25 cellular contexts compared by ENCODE assay signal in genomic region chr11:8956860-8957259, GRCh38. TPM values are rescaled to one million over a fixed set of nuclear protein-coding genes. Genes with fewer than 3 reads are reported as not detected.
"Had no signal": no experiment of that assay in that cellular context is flagged by ENCODE, and none has a peak within 500 bp of the region (broad histone marks: within the 10 kb centered on the region; RNA-seq: fewer than 3 reads in every experiment).

No MANE protein-coding gene starts in this region.

- H3K4me1 ChIP-seq: prostate gland had no signal

- ATAC-seq: esophagus mucosa, gastroesophageal sphincter, heart left ventricle, left lung, right cardiac atrium, SK-N-SH treated with all-trans-retinoic acid at 6 μM for 48 hours, T-cell, WTC11 had no signal

- H3K27me3 Mint-ChIP-seq: activated CD4-positive, alpha-beta T cell treated with anti-CD3 and anti-CD28 coated beads, Interleukin-2, amount 10 ng/mL, durations not matched to agents 7 days and 5 days; stimulated activated naive CD8-positive, alpha-beta T cell treated with anti-CD3 and anti-CD28 coated beads, Interleukin-15, Interleukin-2, amounts not matched to agents 100 ng/mL and 50 ng/mL, for 24 hours; T-cell had no signal

- DNase-seq: activated CD4-positive, alpha-beta T cell treated with anti-CD3 and anti-CD28 coated beads, Interleukin-2, amount 10 ng/mL, durations not matched to agents 7 days and 5 days; activated gamma-delta T cell treated with Interleukin-2 at 50 U/mL for 16 hours; cortex of kidney; effector CD4-positive, alpha-beta T cell; heart left ventricle; left lung; right cardiac atrium; stimulated activated CD4-positive, alpha-beta T cell treated with anti-CD3 and anti-CD28 coated beads, Interleukin-2, amount 100 ng/mL, for 24 hours; T-cell; trophoblast cell had no signal

- H3K9me3 ChIP-seq: breast epithelium, gastroesophageal sphincter, heart left ventricle, left lung, prostate gland, vagina had no signal

- H3K27ac ChIP-seq: breast epithelium, gastroesophageal sphincter, heart left ventricle, left lung, prostate gland, vagina had no signal

- H3K27ac Mint-ChIP-seq: activated CD4-positive, alpha-beta T cell treated with anti-CD3 and anti-CD28 coated beads, Interleukin-2, amount 10 ng/mL, durations not matched to agents 7 days and 5 days; mesothelial cell of epicardium; stimulated activated naive CD8-positive, alpha-beta T cell treated with anti-CD3 and anti-CD28 coated beads, Interleukin-15, Interleukin-2, amounts not matched to agents 100 ng/mL and 50 ng/mL, for 24 hours; T-cell; WTC11 had no signal

- H3K36me3 ChIP-seq: breast epithelium had no signal

- H3K9me3 Mint-ChIP-seq: activated CD4-positive, alpha-beta T cell treated with anti-CD3 and anti-CD28 coated beads, Interleukin-2, amount 10 ng/mL, durations not matched to agents 7 days and 5 days; mesothelial cell of epicardium; stimulated activated naive CD8-positive, alpha-beta T cell treated with anti-CD3 and anti-CD28 coated beads, Interleukin-15, Interleukin-2, amounts not matched to agents 100 ng/mL and 50 ng/mL, for 24 hours; T-cell had no signal

- H3K4me3 ChIP-seq: breast epithelium, gastroesophageal sphincter, heart left ventricle, left lung, prostate gland, vagina had no signal

- H3K4me3 Mint-ChIP-seq: activated CD4-positive, alpha-beta T cell treated with anti-CD3 and anti-CD28 coated beads, Interleukin-2, amount 10 ng/mL, durations not matched to agents 7 days and 5 days; mesothelial cell of epicardium; stimulated activated naive CD8-positive, alpha-beta T cell treated with anti-CD3 and anti-CD28 coated beads, Interleukin-15, Interleukin-2, amounts not matched to agents 100 ng/mL and 50 ng/mL, for 24 hours; T-cell; WTC11 had no signal

RNA-seq across cellular contexts. Expression of gene ASCL3, which starts 14.0 kb away (rescaled TPM):
- total RNA-seq: activated CD4-positive, alpha-beta T cell treated with anti-CD3 and anti-CD28 coated beads, Interleukin-2, amount 10 ng/mL, durations not matched to agents 7 days and 5 days; astrocyte; breast epithelium; esophagus mucosa; gastroesophageal sphincter; heart left ventricle; kidney epithelial cell; left lung; lung microvascular endothelial cell; mesothelial cell of epicardium; omental fat pad; prostate gland; right cardiac atrium; skeletal muscle tissue; T-cell; temporal lobe; vagina; WTC11 had no signal

RNA-seq across cellular contexts. Expression of gene C11orf16, which starts 24.1 kb away (rescaled TPM):
- total RNA-seq: activated CD4-positive, alpha-beta T cell treated with anti-CD3 and anti-CD28 coated beads, Interleukin-2, amount 10 ng/mL, durations not matched to agents 7 days and 5 days; astrocyte; breast epithelium; esophagus mucosa; gastroesophageal sphincter; heart left ventricle; kidney epithelial cell; lung microvascular endothelial cell; mesothelial cell of epicardium; omental fat pad; prostate gland; right cardiac atrium; skeletal muscle tissue; T-cell; vagina had no signal
